In genomic region chr3:129703913-129704312, GRCh38 we compare ENCODE assay signal across 13 cellular contexts.
"Had no signal": no experiment of that assay in that cellular context is flagged by ENCODE, and none has a peak within 500 bp of the region (broad histone marks: within the 10 kb centered on the region; RNA-seq: fewer than 3 reads in every experiment).

No MANE protein-coding gene starts in this region.

- H3K36me3 Mint-ChIP-seq: activated CD4-positive, alpha-beta memory T cell treated with anti-CD3 and anti-CD28 coated beads for 36 hours; activated naive CD8-positive, alpha-beta T cell treated with anti-CD3 and anti-CD28 coated beads, Interleukin-2, amount 10 ng/mL, durations not matched to agents 7 days and 5 days had no signal

- H3K9me3 Mint-ChIP-seq: activated CD4-positive, alpha-beta memory T cell treated with anti-CD3 and anti-CD28 coated beads for 36 hours; activated naive CD8-positive, alpha-beta T cell treated with anti-CD3 and anti-CD28 coated beads, Interleukin-2, amount 10 ng/mL, durations not matched to agents 7 days and 5 days; naive B cell; stimulated activated memory B cell treated with anti-CD40 and anti-IgM and Interleukin-4, amounts not matched to agents 10 μg/mL and 1 μg/mL and 100 μg/mL, for 72 hours; T-helper 2 cell treated with Interferon-gamma antibody and Interleukin-4, amounts not matched to agents 5 μg/mL and 100 μg/mL, for 36 hours had no signal

- H3K27ac ChIP-seq: coronary artery, right atrium auricular region had no signal

- H3K27me3 Mint-ChIP-seq: activated CD4-positive, alpha-beta memory T cell treated with anti-CD3 and anti-CD28 coated beads for 36 hours; activated naive CD8-positive, alpha-beta T cell treated with anti-CD3 and anti-CD28 coated beads, Interleukin-2, amount 10 ng/mL, durations not matched to agents 7 days and 5 days; naive B cell; stimulated activated memory B cell treated with anti-CD40 and anti-IgM and Interleukin-4, amounts not matched to agents 10 μg/mL and 1 μg/mL and 100 μg/mL, for 72 hours had no signal

- H3K4me3 Mint-ChIP-seq: activated CD4-positive, alpha-beta memory T cell treated with anti-CD3 and anti-CD28 coated beads for 36 hours; activated naive CD8-positive, alpha-beta T cell treated with anti-CD3 and anti-CD28 coated beads, Interleukin-2, amount 10 ng/mL, durations not matched to agents 7 days and 5 days; naive B cell; stimulated activated memory B cell treated with anti-CD40 and anti-IgM and Interleukin-4, amounts not matched to agents 10 μg/mL and 1 μg/mL and 100 μg/mL, for 72 hours; T-helper 2 cell treated with Interferon-gamma antibody and Interleukin-4, amounts not matched to agents 5 μg/mL and 100 μg/mL, for 36 hours had no signal

- ATAC-seq: left cardiac atrium; stimulated activated memory B cell treated with anti-CD40 and anti-IgM and Interleukin-4, amounts not matched to agents 10 μg/mL and 1 μg/mL and 100 μg/mL, for 72 hours had no signal

- H3K4me1 Mint-ChIP-seq: activated naive CD8-positive, alpha-beta T cell treated with anti-CD3 and anti-CD28 coated beads, Interleukin-2, amount 10 ng/mL, durations not matched to agents 7 days and 5 days had no signal

- H3K27me3 ChIP-seq: right atrium auricular region, tibial nerve had no signal

- H3K4me3 ChIP-seq: coronary artery, right atrium auricular region, tibial nerve had no signal

- DNase-seq: activated CD4-positive, alpha-beta memory T cell treated with anti-CD3 and anti-CD28 coated beads for 36 hours; activated naive CD8-positive, alpha-beta T cell treated with anti-CD3 and anti-CD28 coated beads, Interleukin-2, amount 10 ng/mL, durations not matched to agents 7 days and 5 days; activated T-cell treated with anti-CD3 and anti-CD28 coated beads, Interleukin-2, amount 50 U/mL, for 48 hours; effector memory CD4-positive, alpha-beta T cell; glutamatergic neuron; left cardiac atrium; naive B cell; small intestine had no signal

- H3K9me3 ChIP-seq: right atrium auricular region, tibial nerve had no signal

- H3K4me1 ChIP-seq: right atrium auricular region had no signal

- H3K36me3 ChIP-seq: right atrium auricular region, tibial nerve had no signal

- H3K27ac Mint-ChIP-seq: activated CD4-positive, alpha-beta memory T cell treated with anti-CD3 and anti-CD28 coated beads for 36 hours; activated naive CD8-positive, alpha-beta T cell treated with anti-CD3 and anti-CD28 coated beads, Interleukin-2, amount 10 ng/mL, durations not matched to agents 7 days and 5 days; stimulated activated memory B cell treated with anti-CD40 and anti-IgM and Interleukin-4, amounts not matched to agents 10 μg/mL and 1 μg/mL and 100 μg/mL, for 72 hours; T-helper 2 cell treated with Interferon-gamma antibody and Interleukin-4, amounts not matched to agents 5 μg/mL and 100 μg/mL, for 36 hours had no signal
